Comparison of ENCODE assay signal across 10 cellular contexts in the genomic region with DNA sequence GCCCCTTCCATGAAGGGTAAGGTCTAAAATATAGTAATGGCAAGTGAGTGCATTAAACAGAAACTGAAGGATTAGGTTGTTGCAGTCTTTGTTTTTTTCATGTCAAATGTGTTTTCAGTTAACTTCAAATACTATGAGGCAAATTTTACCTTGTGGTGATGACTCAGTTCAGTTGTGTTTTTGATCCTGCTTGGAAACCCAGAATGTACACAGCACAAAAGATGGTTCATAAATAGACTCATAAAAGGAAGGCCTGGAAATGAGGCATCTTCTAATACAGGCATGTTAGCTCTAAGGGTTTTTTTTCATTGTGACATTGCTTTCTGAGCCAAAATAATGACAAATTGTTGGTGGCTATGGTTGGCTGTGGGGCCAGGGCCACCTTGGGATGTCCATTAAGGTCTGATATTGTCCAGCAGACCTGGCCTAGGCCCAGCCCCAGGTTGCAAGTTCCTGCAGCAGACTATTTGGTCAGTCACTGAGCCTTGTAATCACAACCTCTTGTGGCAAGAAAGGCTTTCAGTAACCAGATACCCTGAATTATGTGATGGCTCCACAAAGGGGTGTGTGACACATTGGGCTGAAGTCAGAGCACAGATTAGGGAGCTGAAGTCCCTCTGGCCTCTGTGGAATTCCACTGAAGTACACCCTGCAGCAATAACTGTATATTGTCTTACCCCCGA.
DNase-seq lines count a peak whose midpoint lies in the region; ATAC-seq, FAIRE-seq and TF ChIP-seq lines count a peak whose summit lies in the region.
"Had no signal": no experiment of that assay in that cellular context is flagged by ENCODE, and none has a peak within 500 bp of the region (broad histone marks: within the 10 kb centered on the region; RNA-seq: fewer than 3 reads in every experiment).

No MANE protein-coding gene starts in this region.

- peak overlapping the region; percentile 4; the same call in 1 of the 2 replicates for H4K91ac ChIP-seq in IMR-90 (ENCODE audit: insufficient read depth, low read depth, low read length)

- H3K56ac ChIP-seq in IMR-90 (ENCODE audit: extremely low read depth, insufficient read depth, low read length), result no peak overlapping the region

- H3K9me1 ChIP-seq in IMR-90 (ENCODE audit: insufficient read depth, low read length), result peaks cover 6% of the 10 kb centered on the region; the same call in 1 of the 2 replicates

- POLR2A ChIA-PET in IMR-90 (lab: Charles Lee; ENCODE audit: unreplicated experiment), result no interaction called here
- POLR2A ChIA-PET in HEK293T (lab: Yijun Ruan, JAX), result no interaction called here

- H3K4ac ChIP-seq in IMR-90 (ENCODE audit: low read depth, low read length), result no peak overlapping the region

- H3K27ac Mint-ChIP-seq in nephron progenitor cell, result peak overlapping the region; percentile 16

- H3K4me1 Mint-ChIP-seq in nephron progenitor cell, result peaks cover 8% of the 10 kb centered on the region

- ATAC-seq in IMR-90 (ENCODE audit: low read depth) (peak; percentile 42), GM18505 (IDR thresholded peaks at IDR 0.05; ENCODE audit: unreplicated experiment) (no peak)

- TF ChIP-seq POLR2A in IMR-90 (IDR thresholded peaks at IDR 0.05; ENCODE audit: low read depth, low read length) (no peak), GM18505 (IDR thresholded peaks at IDR 0.05; ENCODE audit: borderline replicate concordance, extremely low read depth, insufficient read depth, insufficient read length) (no peak)

- no peaks in the 10 kb centered on the region for H3K27me3 ChIP-seq in IMR-90 (ENCODE audit: control insufficient read depth, insufficient read depth, low read length)
- H3K27me3 ChIP-seq in bronchial epithelial cell (ENCODE audit: control insufficient read depth, insufficient read depth, low read length), result no peaks in the 10 kb centered on the region
- H3K27me3 ChIP-seq: pancreas had no signal

- peak overlapping the region; percentile 0 for H2BK5ac ChIP-seq in IMR-90 (ENCODE audit: low read depth, low read length, poor library complexity, severe bottlenecking)

- no peak overlapping the region for H3K4me2 ChIP-seq in IMR-90 (ENCODE audit: low read depth, low read length)

- TF ChIP-seq RAD21 in IMR-90 (IDR thresholded peaks at IDR 0.05; ENCODE audit: low read length), result no peak

- H3K9me3 ChIP-seq in IMR-90 (ENCODE audit: control insufficient read depth, insufficient read depth, low read length), result no peaks in the 10 kb centered on the region
- H3K9me3 ChIP-seq: pancreas had no signal

- H3K79me1 ChIP-seq in IMR-90 (ENCODE audit: low read depth in 1 of 2, low read length in 2 of 2), result no peaks in the 10 kb centered on the region

- peak overlapping the region; percentile 68; the same call in 1 of the 2 replicates for H3K14ac ChIP-seq in IMR-90 (replicated peaks; ENCODE audit: low read depth, low read length)

- no TSS peak for BruUV-seq in IMR-90 (replicated peaks; lab: Mats Ljungman, UMichigan)

- peak overlapping the region; percentile 17; the same call in 1 of the 2 replicates for H2AK5ac ChIP-seq in IMR-90 (ENCODE audit: low read depth, low read length)

- TF ChIP-seq CTCF in IMR-90 (conservative IDR thresholded peaks at IDR 0.05; ENCODE audit: low read depth, low read length) (no peak), bronchial epithelial cell (IDR thresholded peaks at IDR 0.05; ENCODE audit: insufficient read depth, low read length, severe bottlenecking) (no peak), nephron progenitor cell (IDR thresholded peaks at IDR 0.05) (no peak)

- no peak overlapping the region for H2AK9ac ChIP-seq in IMR-90 (replicated peaks; ENCODE audit: low read depth, low read length, poor library complexity)

- CTCF ChIA-PET in IMR-90 (lab: Yijun Ruan, JAX), result interaction anchor here (0.6 kb wide), 1 partner anchor 43 kb away, joined by 5 read pairs; no protein-coding TSS in a partner anchor
- CTCF ChIA-PET in HEK293T (lab: Yijun Ruan, JAX), result no interaction called here

- no peaks in the 10 kb centered on the region for H4K20me1 ChIP-seq in IMR-90 (ENCODE audit: insufficient read depth, low read length)

- H2AFZ ChIP-seq in IMR-90 (replicated peaks; ENCODE audit: low read length, poor library complexity), result peak overlapping the region; percentile 4

- H3K36me3 ChIP-seq in IMR-90 (ENCODE audit: control insufficient read depth, insufficient read depth, low read length), result no peaks in the 10 kb centered on the region
- no peaks in the 10 kb centered on the region for H3K36me3 ChIP-seq in bronchial epithelial cell (ENCODE audit: control insufficient read depth, insufficient read depth, low read length)
- H3K36me3 ChIP-seq: pancreas had no signal

- no peak for FAIRE-seq in bronchial epithelial cell (lab: Jason Lieb, UNC)
- FAIRE-seq: keratinocyte, pancreas had no signal

- no peak overlapping the region for H3K9ac ChIP-seq in IMR-90 (ENCODE audit: low read depth, low read length)

- peaks cover 5% of the 10 kb centered on the region for H3K9me3 Mint-ChIP-seq in nephron progenitor cell

- H3K27me3 Mint-ChIP-seq in nephron progenitor cell (ENCODE audit: low read depth, poor library complexity), result peaks cover 9% of the 10 kb centered on the region

- H3K36me3 Mint-ChIP-seq in nephron progenitor cell (ENCODE audit: low read depth), result no peaks in the 10 kb centered on the region

- no CpG with 5 or more reads among the region's 1 CpG for WGBS in IMR-90 (ENCODE audit: extremely low coverage in 2 of 2, insufficient read length in 1 of 2), 2 experiments

- peaks cover 12% of the 10 kb centered on the region for H3K4me1 ChIP-seq in IMR-90 (ENCODE audit: control insufficient read depth, insufficient read depth, low read length)
- H3K4me1 ChIP-seq: pancreas had no signal

- DNase-seq in ELR (ENCODE audit: low read depth) (peak; percentile 49), IMR-90 (peak; percentile 86), bronchial epithelial cell (ENCODE audit: low read depth) (peak; percentile 71), nephron progenitor cell (no peak), T1000 (lab: John Stamatoyannopoulos, UW) (no peak), HEK293T (ENCODE audit: extremely low spot score) (no peak)
- DNase-seq: NCI-H2171 treated with DMSO at 0.1 percent for 48 hours had no signal

- H2BK20ac ChIP-seq in IMR-90 (ENCODE audit: low read depth, low read length), result no peak overlapping the region

- H3K27ac ChIP-seq in IMR-90 (ENCODE audit: insufficient read depth, low read length), result no peak overlapping the region
- H3K27ac ChIP-seq: pancreas had no signal

- no peak overlapping the region for H3K23ac ChIP-seq in IMR-90 (ENCODE audit: low read depth, low read length)

- H3K4me3 ChIP-seq in IMR-90 (ENCODE audit: insufficient read depth, low read depth, low read length), result no peak overlapping the region
- no peak overlapping the region for H3K4me3 ChIP-seq in bronchial epithelial cell (ENCODE audit: low read depth, low read length)
- H3K4me3 ChIP-seq: pancreas had no signal

- intact Hi-C loops in IMR-90 (cut with micrococcal nuclease), result no loop called here

- H3K18ac ChIP-seq in IMR-90 (ENCODE audit: low read depth, low read length), result no peak overlapping the region

- in situ Hi-C loops in IMR-90 (cut with MboI; ENCODE audit: low sequenced_read_pairs), result no loop called here

- H3K4me3 Mint-ChIP-seq in nephron progenitor cell, result no peak overlapping the region

- dilution Hi-C loops in IMR-90 (cut with HindIII; ENCODE audit: low sequenced_read_pairs, unreplicated experiment), result no loop called here

- peak overlapping the region in 1 of 2 experiments; percentile 22; a peak in 1 of 4 replicates for H4K8ac ChIP-seq in IMR-90 (ENCODE audit: low read depth in 2 of 2, low read length in 2 of 2)

- H4K5ac ChIP-seq in IMR-90 (ENCODE audit: low read depth, low read length), result no peak overlapping the region

- no peak overlapping the region for H2BK120ac ChIP-seq in IMR-90 (ENCODE audit: low read depth, low read length)

- H2BK15ac ChIP-seq in IMR-90 (ENCODE audit: low read depth, low read length), result no peak overlapping the region

TF ChIP-seq in IMR-90, 13 proteins besides CTCF, POLR2A, EP300 and RAD21:
- TF ChIP-seq MXI1 (IDR thresholded peaks at IDR 0.05; ENCODE audit: borderline replicate concordance, low read depth, low read length), result no peak
- TF ChIP-seq FOS (IDR thresholded peaks at IDR 0.05; ENCODE audit: low read depth, low read length), result peak; percentile 53; the same call in 1 of the 2 replicates

TF ChIP-seq in HEK293T, 16 proteins besides CTCF, POLR2A, EP300 and RAD21:
- no peak for TF ChIP-seq ELF4 (IDR thresholded peaks at IDR 0.05)
- TF ChIP-seq SUZ12 (IDR thresholded peaks at IDR 0.05), result no peak
- TF ChIP-seq FOXM1 (IDR thresholded peaks at IDR 0.05; ENCODE audit: borderline replicate concordance), result no peak
- TF ChIP-seq ARNT (IDR thresholded peaks at IDR 0.05), result no peak
- no peak for TF ChIP-seq TARDBP (IDR thresholded peaks at IDR 0.05)
- no peak for TF ChIP-seq ZNF384 (IDR thresholded peaks at IDR 0.05)
- TF ChIP-seq FOXA1 (IDR thresholded peaks at IDR 0.05), result no peak
- no peak for TF ChIP-seq SP1 (IDR thresholded peaks at IDR 0.05)
- TF ChIP-seq FOXK2 (IDR thresholded peaks at IDR 0.05), result no peak
- no peak for TF ChIP-seq NFRKB (IDR thresholded peaks at IDR 0.05)
- TF ChIP-seq HDGF (IDR thresholded peaks at IDR 0.05; ENCODE audit: borderline replicate concordance), result no peak

Comparison
In these comparisons a context has a peak if more than half of its experiments do, and no peak if none do; other contexts are left out.
1. DNase-seq: peak in ELR (single experiment), IMR-90 (single experiment) and bronchial epithelial cell (single experiment); none in nephron progenitor cell (single experiment), T1000 (single experiment) and HEK293T (single experiment).